In the genomic region with DNA sequence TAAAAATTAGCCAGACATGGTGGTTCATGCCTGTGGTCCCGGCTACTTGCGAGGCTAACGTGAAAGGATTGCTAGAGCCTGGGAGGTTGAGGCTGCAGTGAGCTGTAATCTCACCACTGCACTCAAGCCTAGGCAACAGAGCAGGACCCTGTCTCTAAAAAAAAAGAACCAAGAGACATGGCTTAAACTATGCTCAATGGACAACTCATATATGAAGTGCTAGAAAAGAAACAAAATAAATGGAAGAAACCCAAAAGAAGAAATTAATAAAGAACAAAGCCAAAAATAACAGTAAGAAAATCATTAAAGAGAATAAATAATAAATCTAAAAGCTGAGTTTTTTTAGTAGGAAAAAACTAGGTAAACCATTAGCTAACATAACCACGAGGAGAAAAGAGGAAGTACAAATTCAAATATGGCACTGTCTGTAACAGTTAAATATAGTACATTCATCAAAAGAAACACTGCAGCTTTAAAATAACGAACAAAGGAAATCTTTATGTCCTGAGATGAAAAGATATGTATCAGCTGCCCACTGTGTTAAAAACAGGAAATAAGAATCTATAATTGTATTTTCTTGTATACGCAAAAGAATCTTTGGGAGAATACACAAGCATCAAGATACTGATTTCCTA, we compare ENCODE assay signal across 9 cellular contexts. TPM values are rescaled to one million over a fixed set of nuclear protein-coding genes. Genes with fewer than 3 reads are reported as not detected.
DNase-seq lines count a peak whose midpoint lies in the region; ATAC-seq and TF ChIP-seq lines count a peak whose summit lies in the region.
"Had no signal": no experiment of that assay in that cellular context is flagged by ENCODE, and none has a peak within 500 bp of the region (broad histone marks: within the 10 kb centered on the region; RNA-seq: fewer than 3 reads in every experiment).

No MANE protein-coding gene starts in this region.

- peak overlapping the region in 7 of 8 donors; percentile 31 to 77 (median 64) for H3K27ac ChIP-seq in spleen

- no peak for TF ChIP-seq CTCF in spleen (IDR thresholded peaks at IDR 0.05 in 8 of 11, conservative IDR thresholded peaks at IDR 0.05 in 3 of 11)

- peak overlapping the region; percentile 55 for H3K27ac Mint-ChIP-seq in activated CD4-positive, alpha-beta T cell treated with anti-CD3 and anti-CD28 coated beads, Interleukin-2, amount 10 ng/mL, durations not matched to agents 7 days and 5 days
- peak overlapping the region; percentile 75 for H3K27ac Mint-ChIP-seq in T-helper 17 cell

- 48 to 57% (median 52%) methylated on average over 6 of the region's 6 CpGs for WGBS in spleen, 5 donors

- no peak overlapping the region for H3K4me3 ChIP-seq in spleen

- ATAC-seq in HG03108 (IDR thresholded peaks at IDR 0.05; ENCODE audit: unreplicated experiment) (peak; percentile 81), T-helper 17 cell (no peak)

- H3K9me3 Mint-ChIP-seq in activated CD4-positive, alpha-beta T cell treated with anti-CD3 and anti-CD28 coated beads, Interleukin-2, amount 10 ng/mL, durations not matched to agents 7 days and 5 days = no peaks in the 10 kb centered on the region

- H3K4me3 Mint-ChIP-seq in activated CD4-positive, alpha-beta T cell treated with anti-CD3 and anti-CD28 coated beads, Interleukin-2, amount 10 ng/mL, durations not matched to agents 7 days and 5 days = no peak overlapping the region
- no peak overlapping the region for H3K4me3 Mint-ChIP-seq in T-helper 17 cell

- peaks cover 0 to 26% (median 9%) of the 10 kb centered on the region in 6 donors for H3K4me1 ChIP-seq in spleen

- CTCF ChIA-PET in activated CD4-positive, alpha-beta T cell treated with anti-CD3 and anti-CD28 coated beads, Interleukin-2, amount 10 ng/mL, durations not matched to agents 7 days and 5 days (lab: Charles Lee) = interaction anchor here (0.6 to 1.7 kb wide), 5 partner anchors 9 to 859 kb away, joined by 3 to 6 read pairs (median 3); no protein-coding TSS in a partner anchor

- peaks cover 37% of the 10 kb centered on the region for H3K36me3 Mint-ChIP-seq in activated CD4-positive, alpha-beta T cell treated with anti-CD3 and anti-CD28 coated beads, Interleukin-2, amount 10 ng/mL, durations not matched to agents 7 days and 5 days (ENCODE audit: low read depth)
- peaks cover 2% of the 10 kb centered on the region for H3K36me3 Mint-ChIP-seq in T-helper 17 cell (ENCODE audit: low read depth)

- peaks cover 0 to 82% (median 37%) of the 10 kb centered on the region in 6 donors for H3K36me3 ChIP-seq in spleen

- intact Hi-C loops in spleen (cut with DNase I; ENCODE audit: low total_unique reads) = no loop called here

- no peaks in the 10 kb centered on the region for H3K27me3 ChIP-seq in spleen (replicated peaks in 1 of 7)

- DNase-seq in activated CD4-positive, alpha-beta T cell treated with anti-CD3 and anti-CD28 coated beads, Interleukin-2, amount 10 ng/mL, durations not matched to agents 7 days and 5 days = no peak
- DNase-seq in activated CD4-positive, alpha-beta T cell treated with anti-CD3 and anti-CD28 coated beads, Interleukin-2, amount 50 U/mL, for 1 hour = no peak
- DNase-seq in T-helper 17 cell (no peak), spleen (no peak), HCEC 1CT (no peak), NCI-H2029 treated with DMSO at 0.1 percent for 48 hours (lab: John Stamatoyannopoulos, UW) (no peak), NCI-H2227 (lab: John Stamatoyannopoulos, UW; ENCODE audit: unreplicated experiment) (no peak)
- DNase-seq: NCI-H524 had no signal

- POLR2A ChIA-PET in activated CD4-positive, alpha-beta T cell treated with anti-CD3 and anti-CD28 coated beads, Interleukin-2, amount 10 ng/mL, durations not matched to agents 7 days and 5 days (lab: Charles Lee) = interaction anchor here (0.7 kb wide), 1 partner anchor 19 kb away, joined by 7 read pairs; no protein-coding TSS in a partner anchor

- peaks cover 15% of the 10 kb centered on the region for H3K4me1 Mint-ChIP-seq in activated CD4-positive, alpha-beta T cell treated with anti-CD3 and anti-CD28 coated beads, Interleukin-2, amount 10 ng/mL, durations not matched to agents 7 days and 5 days
- peaks cover 10% of the 10 kb centered on the region for H3K4me1 Mint-ChIP-seq in T-helper 17 cell

- no peak for TF ChIP-seq POLR2A in spleen (IDR thresholded peaks at IDR 0.05)

- H3K27me3 Mint-ChIP-seq in activated CD4-positive, alpha-beta T cell treated with anti-CD3 and anti-CD28 coated beads, Interleukin-2, amount 10 ng/mL, durations not matched to agents 7 days and 5 days = no peaks in the 10 kb centered on the region
- no peaks in the 10 kb centered on the region for H3K27me3 Mint-ChIP-seq in T-helper 17 cell

- no peaks in the 10 kb centered on the region for H3K9me3 ChIP-seq in T-helper 17 cell (ENCODE audit: control insufficient read depth, low read length, poor library complexity, severe bottlenecking)
- no peaks in the 10 kb centered on the region for H3K9me3 ChIP-seq in spleen

RNA-seq across cellular contexts. Expression of gene UPF2, which starts 48.7 kb away (rescaled TPM):
- total RNA-seq in activated CD4-positive, alpha-beta T cell treated with anti-CD3 and anti-CD28 coated beads, Interleukin-2, amount 10 ng/mL, durations not matched to agents 7 days and 5 days = 10 to 100 TPM; 31.3 to 39.2 TPM
- total RNA-seq in T-helper 17 cell = 10 to 100 TPM; 21.5 to 24.7 TPM
- 10 to 100 TPM; 25.8 to 34.9 (median 28.3) TPM for total RNA-seq in spleen
- 10 to 100 TPM; 11.5 to 12.0 (median 11.7) TPM for polyA plus RNA-seq in spleen
